ENCODE assay signal across 1 cellular context in genomic region chr22:41367039-41367679, GRCh38.
A peak's percentile ranks its signal among the peaks of the same experiment; 100 is the strongest.
TF ChIP-seq lines count a peak whose summit lies in the region.

No MANE protein-coding gene starts in this region.

TF ChIP-seq in HepG2, 621 proteins besides CTCF, POLR2A, EP300 and RAD21 (continued from another document):
- TF ChIP-seq SAP130 (CRISPR knock-in tag; IDR thresholded peaks at IDR 0.05; ENCODE audit: low read depth) (peak; percentile 95), KDM5B (CRISPR knock-in tag; IDR thresholded peaks at IDR 0.05; ENCODE audit: borderline replicate concordance) (peak; percentile 73; the same call in 1 of the 2 replicates), ZBTB25 (CRISPR knock-in tag; IDR thresholded peaks at IDR 0.05) (no peak), GMEB2 (CRISPR knock-in tag; IDR thresholded peaks at IDR 0.05; ENCODE audit: low read depth) (no peak), KDM1A (CRISPR knock-in tag; IDR thresholded peaks at IDR 0.05) (no peak), ZNF264 (CRISPR knock-in tag; IDR thresholded peaks at IDR 0.05) (no peak), SOX13 (IDR thresholded peaks at IDR 0.05) (no peak), SOX13 (CRISPR knock-in tag; conservative IDR thresholded peaks at IDR 0.05 in 1 of 2, IDR thresholded peaks at IDR 0.05 in 1 of 2) (peak in 1 of 2 experiments; percentile 51; a peak in 1 of 4 replicates), CENPBD1 (CRISPR knock-in tag; IDR thresholded peaks at IDR 0.05; ENCODE audit: borderline replicate concordance, low read depth) (no peak), RFXANK (CRISPR knock-in tag; IDR thresholded peaks at IDR 0.05) (no peak), SP5 (CRISPR knock-in tag; IDR thresholded peaks at IDR 0.05; ENCODE audit: borderline replicate concordance, low read depth) (no peak), FOXP4 (CRISPR knock-in tag; IDR thresholded peaks at IDR 0.05) (0 out of 2 replicates have a peak, but pooled peaks have one; percentile 12), RXRA (CRISPR knock-in tag; IDR thresholded peaks at IDR 0.05) (peak; percentile 43; the same call in 1 of the 2 replicates), ELF3 (CRISPR knock-in tag; IDR thresholded peaks at IDR 0.05) (peak; percentile 72; the same call in 1 of the 2 replicates), ZNF704 (CRISPR knock-in tag; IDR thresholded peaks at IDR 0.05; ENCODE audit: borderline replicate concordance) (no peak; the same call in 1 of the 2 replicates), MBNL3 (CRISPR knock-in tag; conservative IDR thresholded peaks at IDR 0.05) (no peak), ZNF75D (CRISPR knock-in tag; IDR thresholded peaks at IDR 0.05; ENCODE audit: borderline replicate concordance) (no peak)
